Comparison of ENCODE assay signal across 7 cellular contexts in the genomic region with DNA sequence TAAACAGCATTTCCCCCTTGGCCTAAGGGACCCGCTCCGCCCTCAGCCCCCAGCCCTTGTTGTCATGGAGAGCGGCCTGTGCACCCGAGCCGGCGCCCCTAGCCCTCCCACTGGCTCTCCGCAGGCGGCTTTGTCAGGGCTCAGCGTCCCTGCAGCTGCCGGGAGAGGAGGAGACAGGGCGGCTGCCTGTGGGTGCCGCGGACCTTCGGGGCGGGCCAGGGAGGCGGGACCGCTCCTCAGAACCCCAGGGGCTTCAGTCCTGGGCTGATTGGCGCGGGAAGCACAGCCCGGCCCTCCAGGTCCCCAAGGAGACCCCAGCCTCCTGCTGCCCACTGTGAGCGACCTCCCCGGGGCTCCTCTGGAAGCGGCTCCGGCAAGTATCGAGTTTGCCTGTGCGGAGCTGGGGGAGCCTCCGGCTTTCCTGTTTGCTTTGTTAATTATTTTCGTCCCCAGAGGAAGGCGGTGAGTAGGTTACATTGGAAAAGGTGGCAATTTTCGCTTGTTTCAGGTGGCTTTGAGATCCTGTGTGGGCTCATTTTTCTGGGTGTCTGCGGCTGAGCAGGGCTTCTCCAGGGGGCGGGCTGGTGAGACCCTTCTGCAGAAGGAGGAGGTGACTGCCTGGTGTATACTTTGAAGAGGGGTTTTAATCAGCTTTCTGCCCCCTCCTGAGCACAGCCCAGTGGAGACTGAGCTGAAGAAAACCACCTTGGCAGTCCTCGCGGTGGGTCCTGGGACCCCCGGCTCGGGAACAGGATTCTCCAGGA. TPM values are rescaled to one million over a fixed set of nuclear protein-coding genes. Genes with fewer than 3 reads are reported as not detected.
DNase-seq lines count a peak whose midpoint lies in the region; TF ChIP-seq lines count a peak whose summit lies in the region.

A gene with protein sequence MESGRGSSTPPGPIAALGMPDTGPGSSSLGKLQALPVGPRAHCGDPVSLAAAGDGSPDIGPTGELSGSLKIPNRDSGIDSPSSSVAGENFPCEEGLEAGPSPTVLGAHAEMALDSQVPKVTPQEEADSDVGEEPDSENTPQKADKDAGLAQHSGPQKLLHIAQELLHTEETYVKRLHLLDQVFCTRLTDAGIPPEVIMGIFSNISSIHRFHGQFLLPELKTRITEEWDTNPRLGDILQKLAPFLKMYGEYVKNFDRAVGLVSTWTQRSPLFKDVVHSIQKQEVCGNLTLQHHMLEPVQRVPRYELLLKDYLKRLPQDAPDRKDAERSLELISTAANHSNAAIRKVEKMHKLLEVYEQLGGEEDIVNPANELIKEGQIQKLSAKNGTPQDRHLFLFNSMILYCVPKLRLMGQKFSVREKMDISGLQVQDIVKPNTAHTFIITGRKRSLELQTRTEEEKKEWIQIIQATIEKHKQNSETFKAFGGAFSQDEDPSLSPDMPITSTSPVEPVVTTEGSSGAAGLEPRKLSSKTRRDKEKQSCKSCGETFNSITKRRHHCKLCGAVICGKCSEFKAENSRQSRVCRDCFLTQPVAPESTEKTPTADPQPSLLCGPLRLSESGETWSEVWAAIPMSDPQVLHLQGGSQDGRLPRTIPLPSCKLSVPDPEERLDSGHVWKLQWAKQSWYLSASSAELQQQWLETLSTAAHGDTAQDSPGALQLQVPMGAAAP (plus strand): TSS at position 256 of the 764 bp plus-strand sequence. CDS start 28,734 bp downstream, outside the sequence.

- H3K27ac ChIP-seq in RWPE1 (no peak within 1 kb of the TSS), ascending aorta (no peak within 1 kb of the TSS), iPS-20b (ENCODE audit: low read length) (no peak within 1 kb of the TSS), smooth muscle cell (ENCODE audit: low read depth) (no peak within 1 kb of the TSS)

- POLR2A ChIA-PET in RWPE1 (lab: Yijun Ruan, JAX; ENCODE audit: low non-redundant PET): no interaction called here

- H3K79me2 ChIP-seq in smooth muscle cell (ENCODE audit: low read depth): no peaks in the 10 kb centered on the region

- H3K9ac ChIP-seq in iPS-20b (ENCODE audit: low read depth, low read length) (peak within 1 kb of the TSS; percentile 63; the same call in 1 of the 2 replicates), smooth muscle cell (ENCODE audit: low read depth) (peak within 1 kb of the TSS; percentile 71)

- CTCF ChIA-PET in RWPE1 (lab: Yijun Ruan, JAX): interaction anchor here (0.5 to 0.8 kb wide), 3 partner anchors 10 to 333 kb away, joined by 3 read pairs; no protein-coding TSS in a partner anchor

- H3K4me3 ChIP-seq in ascending aorta (peak within 1 kb of the TSS; percentile 43 to 61), iPS-20b (ENCODE audit: low read length) (peak within 1 kb of the TSS; percentile 71), smooth muscle cell (peak within 1 kb of the TSS; percentile 79)

- no peaks in the 10 kb centered on the region for H3K4me1 ChIP-seq in ascending aorta
- no peaks in the 10 kb centered on the region for H3K4me1 ChIP-seq in iPS-20b (ENCODE audit: insufficient read depth, low read length)
- H3K4me1 ChIP-seq in smooth muscle cell (ENCODE audit: low read depth): peaks cover 5% of the 10 kb centered on the region

- H4K20me1 ChIP-seq in smooth muscle cell (ENCODE audit: low read depth): no peaks in the 10 kb centered on the region

- no peaks in the 10 kb centered on the region for H3K9me3 ChIP-seq in ascending aorta
- no peaks in the 10 kb centered on the region; the same call in none of the 2 replicates for H3K9me3 ChIP-seq in iPS-20b (ENCODE audit: insufficient read depth, low read depth, low read length)
- H3K9me3 ChIP-seq in smooth muscle cell (replicated peaks; ENCODE audit: low read depth): no peaks in the 10 kb centered on the region

- no peak for TF ChIP-seq CTCF in RWPE1 (conservative IDR thresholded peaks at IDR 0.05; ENCODE audit: low read depth)
- no peak for TF ChIP-seq CTCF in ascending aorta (IDR thresholded peaks at IDR 0.05)
- no peak for TF ChIP-seq CTCF in smooth muscle cell (IDR thresholded peaks at IDR 0.05; ENCODE audit: borderline replicate concordance, insufficient read depth, poor library complexity, severe bottlenecking)

- H3K27me3 ChIP-seq in ascending aorta (no peaks in the 10 kb centered on the region), iPS-20b (ENCODE audit: insufficient read depth, low read length) (peaks cover 25% of the 10 kb centered on the region), smooth muscle cell (ENCODE audit: low read depth) (no peaks in the 10 kb centered on the region)

- WGBS in smooth muscle cell (ENCODE audit: low lambda C conversion rate): 23% methylated on average over 35 of the region's 36 CpGs

- no peaks in the 10 kb centered on the region for H3F3A ChIP-seq in smooth muscle cell (ENCODE audit: low read depth)

- intact Hi-C loops in ascending aorta (cut with DNase I): no loop called here

- H2AFZ ChIP-seq in smooth muscle cell (ENCODE audit: low read depth): peak within 1 kb of the TSS; percentile 93

- DNase-seq in HuH-7 (ENCODE audit: low spot score) (peak; percentile 55), RWPE1 (ENCODE audit: low spot score) (peak; percentile 54), ascending aorta (ENCODE audit: low spot score in 2 of 2) (peak in 1 of 2 donors; percentile 60), smooth muscle cell (lab: John Stamatoyannopoulos, UW; ENCODE audit: unreplicated experiment) (no peak), globus pallidus (ENCODE audit: low spot score) (no peak), KG1 (lab: John Stamatoyannopoulos, UW) (no peak)

- H3K4me2 ChIP-seq in smooth muscle cell: peak within 1 kb of the TSS; percentile 99

- no peaks in the 10 kb centered on the region for H3K36me3 ChIP-seq in ascending aorta
- no peaks in the 10 kb centered on the region for H3K36me3 ChIP-seq in iPS-20b (ENCODE audit: insufficient read depth, low read depth, low read length)
- no peaks in the 10 kb centered on the region for H3K36me3 ChIP-seq in smooth muscle cell (ENCODE audit: low read depth)

RNA-seq across cellular contexts. Expression of the gene that starts here (rescaled TPM):
- 20.8 TPM for total RNA-seq in ascending aorta
- total RNA-seq in smooth muscle cell: 2.0 and 2.1 TPM in 2 replicates
- polyA plus RNA-seq in smooth muscle cell: 1.1 and 3.1 TPM in 2 replicates

Comparison
In these comparisons a context has a peak if more than half of its experiments do, and no peak if none do; other contexts are left out.
1. DNase-seq: peak in HuH-7 (single experiment) and RWPE1 (single experiment); none in smooth muscle cell (single experiment), globus pallidus (single experiment) and KG1 (single experiment).
2. Peak in every context shown above with its lines, with median percentiles within 50 percentile points of each other: H3K4me3 ChIP-seq.